33 cellular contexts compared by ENCODE assay signal in genomic region chr13:81683526-81683925, GRCh38.
"Had no signal": no experiment of that assay in that cellular context is flagged by ENCODE, and none has a peak within 500 bp of the region (broad histone marks: within the 10 kb centered on the region; RNA-seq: fewer than 3 reads in every experiment).

No MANE protein-coding gene starts in this region.

- H3K27ac Mint-ChIP-seq: activated CD4-positive, alpha-beta memory T cell treated with anti-CD3 and anti-CD28 coated beads, Interleukin-2, amount 10 ng/mL, durations not matched to agents 7 days and 5 days; activated CD4-positive, alpha-beta T cell treated with anti-CD3 and anti-CD28 coated beads for 36 hours; activated CD4-positive, alpha-beta T cell treated with anti-CD3 and anti-CD28 coated beads, Interleukin-2, amount 10 ng/mL, durations not matched to agents 7 days and 5 days; activated CD8-positive, alpha-beta memory T cell treated with anti-CD3 and anti-CD28 coated beads, Interleukin-2, amount 10 ng/mL, durations not matched to agents 7 days and 5 days; activated CD8-positive, alpha-beta T cell treated with anti-CD3 and anti-CD28 coated beads, Interleukin-2, amount 10 ng/mL, durations not matched to agents 7 days and 5 days; activated naive CD4-positive, alpha-beta T cell treated with anti-CD3 and anti-CD28 coated beads, Interleukin-2, amount 10 ng/mL, durations not matched to agents 7 days and 5 days; activated naive CD4-positive, alpha-beta T cell treated with anti-CD3 and anti-CD28 coated beads, Interleukin-2, amount 50 U/mL, for 24 hours; activated naive CD8-positive, alpha-beta T cell; activated T-cell treated with anti-CD3 and anti-CD28 coated beads, Interleukin-2, amount 50 U/mL, for 24 hours; activated T-helper 2 cell treated with anti-CD3 and anti-CD28 coated beads, Interferon-gamma antibody, Interleukin-2, Interleukin-4, amounts not matched to agents 10 μg/mL and 5 μg/mL and 100 μg/mL, durations not matched to agents 14 hours and 24 hours and 36 hours; T-cell; T-helper 17 cell; WTC11 had no signal

- H3K4me3 Mint-ChIP-seq: activated CD4-positive, alpha-beta memory T cell treated with anti-CD3 and anti-CD28 coated beads, Interleukin-2, amount 10 ng/mL, durations not matched to agents 7 days and 5 days; activated CD4-positive, alpha-beta T cell treated with anti-CD3 and anti-CD28 coated beads for 36 hours; activated CD4-positive, alpha-beta T cell treated with anti-CD3 and anti-CD28 coated beads, Interleukin-2, amount 10 ng/mL, durations not matched to agents 7 days and 5 days; activated CD8-positive, alpha-beta memory T cell treated with anti-CD3 and anti-CD28 coated beads, Interleukin-2, amount 10 ng/mL, durations not matched to agents 7 days and 5 days; activated CD8-positive, alpha-beta T cell treated with anti-CD3 and anti-CD28 coated beads, Interleukin-2, amount 10 ng/mL, durations not matched to agents 7 days and 5 days; activated naive CD4-positive, alpha-beta T cell treated with anti-CD3 and anti-CD28 coated beads, Interleukin-2, amount 10 ng/mL, durations not matched to agents 7 days and 5 days; activated naive CD4-positive, alpha-beta T cell treated with anti-CD3 and anti-CD28 coated beads, Interleukin-2, amount 50 U/mL, for 24 hours; activated naive CD8-positive, alpha-beta T cell; activated T-cell treated with anti-CD3 and anti-CD28 coated beads, Interleukin-2, amount 50 U/mL, for 24 hours; T-cell; T-helper 17 cell; WTC11 had no signal

- ATAC-seq: activated CD4-positive, alpha-beta T cell treated with anti-CD3 and anti-CD28 coated beads for 36 hours; activated CD4-positive, CD25-positive, alpha-beta regulatory T cell treated with anti-CD3 and anti-CD28 coated beads, Interleukin-2, amount 50 U/mL, for 24 hours; activated CD8-positive, alpha-beta memory T cell treated with anti-CD3 and anti-CD28 coated beads, Interleukin-2, amount 10 ng/mL, durations not matched to agents 7 days and 5 days; activated CD8-positive, alpha-beta T cell treated with anti-CD3 and anti-CD28 coated beads, Interleukin-2, amount 10 ng/mL, durations not matched to agents 7 days and 5 days; body of pancreas; T-cell; T-helper 17 cell; WTC11 had no signal

- DNase-seq: activated CD4-positive, alpha-beta memory T cell treated with anti-CD3 and anti-CD28 coated beads, Interleukin-2, amount 10 ng/mL, durations not matched to agents 7 days and 5 days; activated CD4-positive, alpha-beta T cell treated with anti-CD3 and anti-CD28 coated beads for 1 hour; activated CD4-positive, alpha-beta T cell treated with anti-CD3 and anti-CD28 coated beads for 36 hours; activated CD4-positive, alpha-beta T cell treated with anti-CD3 and anti-CD28 coated beads for 48 hours; activated CD4-positive, alpha-beta T cell treated with anti-CD3 and anti-CD28 coated beads, Interleukin-2, amount 10 ng/mL, durations not matched to agents 7 days and 5 days; activated CD4-positive, alpha-beta T cell treated with anti-CD3 and anti-CD28 coated beads, Interleukin-2, amount 50 U/mL, for 48 hours; activated CD4-positive, CD25-positive, alpha-beta regulatory T cell; activated CD8-positive, alpha-beta memory T cell treated with anti-CD3 and anti-CD28 coated beads for 24 hours; activated CD8-positive, alpha-beta memory T cell treated with anti-CD3 and anti-CD28 coated beads, Interleukin-2, amount 10 ng/mL, durations not matched to agents 7 days and 5 days; activated CD8-positive, alpha-beta memory T cell treated with anti-CD3 and anti-CD28 coated beads, Interleukin-2, amount 50 U/mL, for 48 hours; activated CD8-positive, alpha-beta T cell treated with anti-CD3 and anti-CD28 coated beads, Interleukin-2, amount 10 ng/mL, durations not matched to agents 7 days and 5 days; activated effector memory CD4-positive, alpha-beta T cell treated with Interleukin-2 at 50 U/mL for 16 hours; activated gamma-delta T cell; activated naive CD4-positive, alpha-beta T cell treated with anti-CD3 and anti-CD28 coated beads, Interleukin-2, amount 10 ng/mL, durations not matched to agents 7 days and 5 days; activated naive CD4-positive, alpha-beta T cell treated with Interleukin-2 at 50 U/mL for 16 hours; activated T-cell treated with anti-CD3 and anti-CD28 coated beads, Interleukin-2, amount 50 U/mL, for 24 hours; activated T-cell treated with anti-CD3 and anti-CD28 coated beads, Interleukin-2, amount 50 U/mL, for 48 hours; adrenal gland; amniotic stem cell; aorta; body of pancreas; brain microvascular endothelial cell; central memory CD4-positive, alpha-beta T cell; T-cell; T-helper 17 cell; T-helper 9 cell; WERI-Rb-1 had no signal

- H3K27me3 Mint-ChIP-seq: activated CD4-positive, alpha-beta memory T cell treated with anti-CD3 and anti-CD28 coated beads, Interleukin-2, amount 10 ng/mL, durations not matched to agents 7 days and 5 days; activated CD4-positive, alpha-beta T cell treated with anti-CD3 and anti-CD28 coated beads for 36 hours; activated CD4-positive, alpha-beta T cell treated with anti-CD3 and anti-CD28 coated beads, Interleukin-2, amount 10 ng/mL, durations not matched to agents 7 days and 5 days; activated CD8-positive, alpha-beta memory T cell treated with anti-CD3 and anti-CD28 coated beads, Interleukin-2, amount 10 ng/mL, durations not matched to agents 7 days and 5 days; activated naive CD4-positive, alpha-beta T cell treated with anti-CD3 and anti-CD28 coated beads, Interleukin-2, amount 10 ng/mL, durations not matched to agents 7 days and 5 days; activated naive CD4-positive, alpha-beta T cell treated with anti-CD3 and anti-CD28 coated beads, Interleukin-2, amount 50 U/mL, for 24 hours; activated naive CD8-positive, alpha-beta T cell; activated T-cell treated with anti-CD3 and anti-CD28 coated beads, Interleukin-2, amount 50 U/mL, for 24 hours; T-cell; T-helper 17 cell had no signal

- H3K4me3 ChIP-seq: adrenal gland, body of pancreas, breast epithelium had no signal

- H3K36me3 Mint-ChIP-seq: activated CD8-positive, alpha-beta memory T cell treated with anti-CD3 and anti-CD28 coated beads, Interleukin-2, amount 10 ng/mL, durations not matched to agents 7 days and 5 days; activated naive CD4-positive, alpha-beta T cell treated with anti-CD3 and anti-CD28 coated beads, Interleukin-2, amount 10 ng/mL, durations not matched to agents 7 days and 5 days; activated naive CD4-positive, alpha-beta T cell treated with anti-CD3 and anti-CD28 coated beads, Interleukin-2, amount 50 U/mL, for 24 hours; activated naive CD8-positive, alpha-beta T cell; T-cell; WTC11 had no signal

- H3K4me1 Mint-ChIP-seq: activated CD4-positive, alpha-beta memory T cell treated with anti-CD3 and anti-CD28 coated beads, Interleukin-2, amount 10 ng/mL, durations not matched to agents 7 days and 5 days; activated CD4-positive, alpha-beta T cell treated with anti-CD3 and anti-CD28 coated beads for 36 hours; activated CD4-positive, alpha-beta T cell treated with anti-CD3 and anti-CD28 coated beads, Interleukin-2, amount 10 ng/mL, durations not matched to agents 7 days and 5 days; activated CD8-positive, alpha-beta memory T cell treated with anti-CD3 and anti-CD28 coated beads, Interleukin-2, amount 10 ng/mL, durations not matched to agents 7 days and 5 days; activated naive CD4-positive, alpha-beta T cell treated with anti-CD3 and anti-CD28 coated beads, Interleukin-2, amount 10 ng/mL, durations not matched to agents 7 days and 5 days; activated naive CD4-positive, alpha-beta T cell treated with anti-CD3 and anti-CD28 coated beads, Interleukin-2, amount 50 U/mL, for 24 hours; T-cell; T-helper 17 cell had no signal
